ENCODE assay signal across 8 cellular contexts in the genomic region with DNA sequence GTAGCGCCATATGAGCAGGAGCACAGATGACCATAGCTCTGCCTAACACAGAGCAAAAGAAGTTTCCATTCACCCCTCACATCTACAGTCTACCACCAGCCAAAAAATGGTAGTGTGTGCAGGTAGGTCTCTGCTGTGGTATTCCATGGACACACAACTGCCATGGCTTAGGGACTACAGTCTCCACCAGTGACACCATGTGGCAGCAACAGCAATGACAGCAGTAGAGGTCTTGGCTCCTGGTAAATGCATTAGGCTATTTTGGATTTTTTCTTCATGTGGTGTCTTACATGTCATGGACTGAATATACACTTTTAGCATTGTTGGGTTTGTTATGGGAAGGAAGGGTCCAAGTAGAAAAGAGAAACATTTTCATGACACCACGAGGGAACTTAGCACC.
DNase-seq lines count a peak whose midpoint lies in the region; ATAC-seq and TF ChIP-seq lines count a peak whose summit lies in the region.

No MANE protein-coding gene starts in this region.

- H3F3A ChIP-seq in GM23248 (ENCODE audit: insufficient read depth) = no peaks in the 10 kb centered on the region

- TF ChIP-seq CTCF in tibial nerve (IDR thresholded peaks at IDR 0.05) (no peak), body of pancreas (IDR thresholded peaks at IDR 0.05) (no peak), omental fat pad (IDR thresholded peaks at IDR 0.05) (no peak)

- peak; percentile 17 for DNase-seq in Daoy (ENCODE audit: low read depth)
- DNase-seq in GM23248 = peak; percentile 16
- DNase-seq in NCI-H69 (lab: John Stamatoyannopoulos, UW) = peak; percentile 54
- peak; percentile 12 for DNase-seq in iris pigment epithelial cell (ENCODE audit: low read depth)
- no peak for DNase-seq in tibial nerve (ENCODE audit: low spot score in 2 of 2)
- DNase-seq in body of pancreas = no peak
- DNase-seq in omental fat pad (ENCODE audit: low spot score) = no peak

- intact Hi-C loops in body of pancreas (cut with DNase I) = no loop called here

- no peak overlapping the region for H3K27ac ChIP-seq in GM23248
- H3K27ac ChIP-seq in tibial nerve = no peak overlapping the region
- H3K27ac ChIP-seq in body of pancreas = no peak overlapping the region

- no peaks in the 10 kb centered on the region for H3K79me2 ChIP-seq in GM23248 (ENCODE audit: insufficient read depth)

- H2AFZ ChIP-seq in GM23248 = no peak overlapping the region

- WGBS in GM23248 (ENCODE audit: low coverage in 1 of 2, low lambda C conversion rate in 2 of 2, missing lambda C conversion rate in 2 of 2), 2 experiments = 56 to 62% methylated on average over 2 of the region's 2 CpGs
- WGBS in tibial nerve, 2 donors = 67 to 74% methylated on average over 2 of the region's 2 CpGs
- 60 to 66% methylated on average over 2 of the region's 2 CpGs for WGBS in body of pancreas, 2 donors

- ATAC-seq in HG02840 (IDR thresholded peaks at IDR 0.05; ENCODE audit: low FRiP score, unreplicated experiment) = no peak
- no peak for ATAC-seq in body of pancreas
- no peak for ATAC-seq in omental fat pad (ENCODE audit: low FRiP score)

- in situ Hi-C loops in GM23248 (cut with MboI) = no loop called here

- no peaks in the 10 kb centered on the region for H3K9me3 ChIP-seq in GM23248 (ENCODE audit: low read depth)
- no peaks in the 10 kb centered on the region for H3K9me3 ChIP-seq in tibial nerve
- no peaks in the 10 kb centered on the region for H3K9me3 ChIP-seq in body of pancreas

- no peak overlapping the region for H3K4me2 ChIP-seq in GM23248 (ENCODE audit: unreplicated experiment)

- H3K4me3 ChIP-seq in GM23248 (no peak overlapping the region), tibial nerve (no peak overlapping the region), body of pancreas (no peak overlapping the region)

- H3K36me3 ChIP-seq in GM23248 (ENCODE audit: low read depth) (no peaks in the 10 kb centered on the region), tibial nerve (no peaks in the 10 kb centered on the region), body of pancreas (replicated peaks in 1 of 2; ENCODE audit: insufficient read depth in 1 of 2, low read depth in 2 of 2) (no peaks in the 10 kb centered on the region)

- no peaks in the 10 kb centered on the region for H4K20me1 ChIP-seq in GM23248 (ENCODE audit: insufficient read depth)

- H3K4me1 ChIP-seq in GM23248 (ENCODE audit: insufficient read depth) = peaks cover 8% of the 10 kb centered on the region
- H3K4me1 ChIP-seq in tibial nerve = no peaks in the 10 kb centered on the region
- H3K4me1 ChIP-seq in body of pancreas = no peaks in the 10 kb centered on the region

- H3K9me2 ChIP-seq in GM23248 (ENCODE audit: insufficient read depth) = no peaks in the 10 kb centered on the region

- TF ChIP-seq EP300 in tibial nerve (IDR thresholded peaks at IDR 0.05) = no peak

- H3K9ac ChIP-seq in GM23248 = no peak overlapping the region

- H3K27me3 ChIP-seq in GM23248 (replicated peaks; ENCODE audit: insufficient read depth) (no peaks in the 10 kb centered on the region), tibial nerve (no peaks in the 10 kb centered on the region), body of pancreas (no peaks in the 10 kb centered on the region)

- TF ChIP-seq POLR2A in tibial nerve (IDR thresholded peaks at IDR 0.05) (no peak), body of pancreas (IDR thresholded peaks at IDR 0.05) (no peak)

Comparison
In these comparisons a context has a peak if more than half of its experiments do, and no peak if none do; other contexts are left out.
1. DNase-seq: peak in Daoy (single experiment), GM23248 (single experiment), NCI-H69 (single experiment) and iris pigment epithelial cell (single experiment); none in tibial nerve (0 of 2), body of pancreas (0 of 4) and omental fat pad (single experiment).